ENCODE assay signal across 9 cellular contexts in genomic region chr2:168712053-168712452, GRCh38.
A peak's percentile ranks its signal among the peaks of the same experiment; 100 is the strongest.
DNase-seq lines count a peak whose midpoint lies in the region; ATAC-seq and TF ChIP-seq lines count a peak whose summit lies in the region.
"Had no signal": no experiment of that assay in that cellular context is flagged by ENCODE, and none has a peak within 500 bp of the region (broad histone marks: within the 10 kb centered on the region; RNA-seq: fewer than 3 reads in every experiment).

No MANE protein-coding gene starts in this region.

- DNase-seq in GM12865 (ENCODE audit: low read depth): peak; percentile 87
- DNase-seq in astrocyte of the spinal cord (ENCODE audit: low read depth, low spot score): no peak
- no peak for DNase-seq in activated T-helper 1 cell treated with anti-CD3 and anti-CD28 coated beads, Interleukin-12 subunit alpha, Interleukin-12 subunit beta, Interleukin-2, Interleukin-4 antibody, amounts not matched to agents 30 ng/mL and 10 ng/mL and 1 ng/mL, durations not matched to agents 14 hours and 24 hours and 36 hours (ENCODE audit: low spot score)
- DNase-seq in retina: no peak
- DNase-seq in NCI-H510A (lab: John Stamatoyannopoulos, UW): no peak
- DNase-seq in middle frontal gyrus (ENCODE audit: extremely low spot score, low spot score): no peak
- DNase-seq: stimulated activated naive CD4-positive, alpha-beta T cell had no signal

- peaks cover 1% of the 10 kb centered on the region for H3K4me1 Mint-ChIP-seq in activated T-helper 1 cell treated with anti-CD3 and anti-CD28 coated beads, Interleukin-12 subunit alpha, Interleukin-12 subunit beta, Interleukin-2, Interleukin-4 antibody, amounts not matched to agents 30 ng/mL and 10 ng/mL and 1 ng/mL, durations not matched to agents 14 hours and 24 hours and 36 hours (ENCODE audit: low read depth)

- H3K4me3 ChIP-seq in GM12865 (ENCODE audit: low read depth, low read length) (no peak overlapping the region), astrocyte of the spinal cord (ENCODE audit: low read depth, low read length) (no peak overlapping the region)

- in situ Hi-C loops in astrocyte of the spinal cord (cut with HindIII; ENCODE audit: low sequenced_read_pairs): no loop called here

- ATAC-seq in GM19467 (IDR thresholded peaks at IDR 0.05; ENCODE audit: unreplicated experiment): peak; percentile 98
- peak; percentile 97 for ATAC-seq in HG03108 (IDR thresholded peaks at IDR 0.05; ENCODE audit: unreplicated experiment)

- H3K4me3 Mint-ChIP-seq in activated T-helper 1 cell treated with anti-CD3 and anti-CD28 coated beads, Interleukin-12 subunit alpha, Interleukin-12 subunit beta, Interleukin-2, Interleukin-4 antibody, amounts not matched to agents 30 ng/mL and 10 ng/mL and 1 ng/mL, durations not matched to agents 14 hours and 24 hours and 36 hours: no peak overlapping the region

- no peak overlapping the region for H3K27ac Mint-ChIP-seq in activated T-helper 1 cell treated with anti-CD3 and anti-CD28 coated beads, Interleukin-12 subunit alpha, Interleukin-12 subunit beta, Interleukin-2, Interleukin-4 antibody, amounts not matched to agents 30 ng/mL and 10 ng/mL and 1 ng/mL, durations not matched to agents 14 hours and 24 hours and 36 hours

- H3K36me3 Mint-ChIP-seq in activated T-helper 1 cell treated with anti-CD3 and anti-CD28 coated beads, Interleukin-12 subunit alpha, Interleukin-12 subunit beta, Interleukin-2, Interleukin-4 antibody, amounts not matched to agents 30 ng/mL and 10 ng/mL and 1 ng/mL, durations not matched to agents 14 hours and 24 hours and 36 hours (ENCODE audit: low read depth): no peaks in the 10 kb centered on the region

- H3K9me3 Mint-ChIP-seq in activated T-helper 1 cell treated with anti-CD3 and anti-CD28 coated beads, Interleukin-12 subunit alpha, Interleukin-12 subunit beta, Interleukin-2, Interleukin-4 antibody, amounts not matched to agents 30 ng/mL and 10 ng/mL and 1 ng/mL, durations not matched to agents 14 hours and 24 hours and 36 hours: no peaks in the 10 kb centered on the region

- TF ChIP-seq CTCF in GM12865 (IDR thresholded peaks at IDR 0.05; ENCODE audit: insufficient read depth, low read depth, low read length, missing control alignments): peak; percentile 43
- peak; percentile 1 for TF ChIP-seq CTCF in astrocyte of the spinal cord (IDR thresholded peaks at IDR 0.05; ENCODE audit: low read depth, low read length)

- H3K27me3 Mint-ChIP-seq in activated T-helper 1 cell treated with anti-CD3 and anti-CD28 coated beads, Interleukin-12 subunit alpha, Interleukin-12 subunit beta, Interleukin-2, Interleukin-4 antibody, amounts not matched to agents 30 ng/mL and 10 ng/mL and 1 ng/mL, durations not matched to agents 14 hours and 24 hours and 36 hours (ENCODE audit: insufficient read depth): no peaks in the 10 kb centered on the region

- intact Hi-C loops in activated T-helper 1 cell treated with anti-CD3 and anti-CD28 coated beads, Interleukin-12 subunit alpha, Interleukin-12 subunit beta, Interleukin-2, Interleukin-4 antibody, amounts not matched to agents 30 ng/mL and 10 ng/mL and 1 ng/mL, durations not matched to agents 14 hours and 24 hours and 36 hours (cut with micrococcal nuclease): no loop called here
